ENCODE assay signal across 8 cellular contexts in genomic region chr3:131033480-131034080, GRCh38. TPM values are rescaled to one million over a fixed set of nuclear protein-coding genes. Genes with fewer than 3 reads are reported as not detected.
DNase-seq lines count a peak whose midpoint lies in the region; FAIRE-seq and TF ChIP-seq lines count a peak whose summit lies in the region.

No MANE protein-coding gene starts in this region.

- no peaks in the 10 kb centered on the region for H3K36me3 Mint-ChIP-seq in endothelial cell (ENCODE audit: low read depth, unreplicated experiment)

- FAIRE-seq in urothelium cell line (lab: Jason Lieb, UNC) = no peak

- no peaks in the 10 kb centered on the region for H3K9me3 Mint-ChIP-seq in endothelial cell (ENCODE audit: unreplicated experiment)

- DNase-seq in ACHN (peak; percentile 56), G401 (ENCODE audit: low spot score) (peak; percentile 43), HT-29 (ENCODE audit: low spot score) (peak; percentile 70), RPMI7951 (ENCODE audit: low read depth) (peak; percentile 39), endothelial cell (ENCODE audit: low spot score) (peak; percentile 47), non-pigmented ciliary epithelial cell (ENCODE audit: low read depth) (peak; percentile 32), urothelium cell line (ENCODE audit: low spot score) (no peak)
- no peak for DNase-seq in activated CD4-positive, CD25-positive, alpha-beta regulatory T cell (lab: John Stamatoyannopoulos, UW)

- H3K4me3 Mint-ChIP-seq in endothelial cell (ENCODE audit: unreplicated experiment) = no peak overlapping the region

- in situ Hi-C loops in ACHN (cut with HindIII; ENCODE audit: low pct_ligation_motif_present, low pct_unique_long_range_greater_than_20kb, low sequenced_read_pairs) = no loop called here
- in situ Hi-C loops in G401 (cut with HindIII; ENCODE audit: low sequenced_read_pairs) = no loop called here

- no peaks in the 10 kb centered on the region for H3K27me3 Mint-ChIP-seq in endothelial cell (ENCODE audit: unreplicated experiment)

- no peaks in the 10 kb centered on the region for H3K4me1 Mint-ChIP-seq in endothelial cell (ENCODE audit: unreplicated experiment)

- H3K27ac Mint-ChIP-seq in endothelial cell (ENCODE audit: unreplicated experiment) = no peak overlapping the region

- peak; percentile 87 for TF ChIP-seq CTCF in endothelial cell (IDR thresholded peaks at IDR 0.05; ENCODE audit: unreplicated experiment)

RNA-seq across cellular contexts. Expression of gene NEK11, which starts 6.9 kb away (rescaled TPM):
- 2.0 and 3.5 TPM in 2 replicates for total RNA-seq in G401 (2014; rRNA removed; shearing (Covaris generic))
- total RNA-seq in HT-29 (2014; rRNA removed; shearing (Covaris generic)) = 1.9 and 4.8 TPM in 2 replicates
- 4.0 and 5.0 TPM in 2 replicates for total RNA-seq in RPMI7951 (2014; rRNA removed; shearing (Covaris generic))
- 9.6 TPM for total RNA-seq in endothelial cell (ENCODE audit: unreplicated experiment)

RNA-seq across cellular contexts. Expression of gene ASTE1, which starts 7.0 kb away (rescaled TPM):
- total RNA-seq in G401 (2014; rRNA removed; shearing (Covaris generic)) = 4.0 and 6.4 TPM in 2 replicates
- 4.5 and 6.5 TPM in 2 replicates for total RNA-seq in HT-29 (2014; rRNA removed; shearing (Covaris generic))
- 11.1 and 11.5 TPM in 2 replicates for total RNA-seq in RPMI7951 (2014; rRNA removed; shearing (Covaris generic))
- 5.5 TPM for total RNA-seq in endothelial cell (ENCODE audit: unreplicated experiment)

Comparison
In these comparisons a context has a peak if more than half of its experiments do, and no peak if none do; other contexts are left out.
1. DNase-seq: peak in ACHN (single experiment), G401 (single experiment), HT-29 (single experiment), RPMI7951 (single experiment), endothelial cell (single experiment) and non-pigmented ciliary epithelial cell (single experiment); none in urothelium cell line (single experiment) and activated CD4-positive, CD25-positive, alpha-beta regulatory T cell (0 of 4).